20 cellular contexts compared by ENCODE assay signal in the genomic region with DNA sequence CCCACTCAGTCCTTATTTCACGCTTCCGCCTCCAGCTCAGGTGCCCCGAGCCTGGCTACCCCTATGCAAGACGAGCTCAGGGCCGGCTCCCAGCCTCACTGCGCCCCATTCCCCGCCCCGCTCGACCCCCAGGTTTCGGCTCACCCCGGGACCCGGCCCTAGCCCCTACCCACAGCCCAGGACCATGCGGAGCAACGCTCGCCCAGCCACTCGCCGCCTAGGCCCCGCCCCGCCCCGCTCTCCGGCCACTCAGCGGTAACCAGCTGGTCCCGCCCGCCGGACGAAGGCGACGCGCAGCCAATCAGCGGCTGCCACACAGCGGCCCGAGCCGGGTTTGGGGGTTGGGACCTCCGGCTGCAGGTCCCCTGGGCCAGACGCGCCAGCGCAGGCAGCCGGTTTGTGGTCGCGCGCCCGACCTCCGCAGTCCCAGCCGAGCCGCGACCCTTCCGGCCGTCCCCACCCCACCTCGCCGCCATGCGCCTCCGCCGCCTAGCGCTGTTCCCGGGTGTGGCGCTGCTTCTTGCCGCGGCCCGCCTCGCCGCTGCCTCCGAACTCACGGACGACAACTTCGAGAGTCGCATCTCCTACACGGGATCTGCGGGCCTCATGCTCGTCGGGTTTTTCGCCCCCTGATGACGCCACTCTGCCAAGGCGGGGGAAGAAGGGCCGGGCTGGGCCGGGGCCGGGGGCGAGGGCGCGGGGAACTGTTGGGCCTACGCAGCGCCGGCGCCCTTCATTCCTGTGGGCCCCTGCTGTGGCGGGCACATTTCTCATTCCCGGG. TPM values are rescaled to one million over a fixed set of nuclear protein-coding genes. Genes with fewer than 3 reads are reported as not detected.
A peak's percentile ranks its signal among the peaks of the same experiment; 100 is the strongest.
DNase-seq lines count a peak whose midpoint lies in the region; ATAC-seq and TF ChIP-seq lines count a peak whose summit lies in the region.
"Had no signal": no experiment of that assay in that cellular context is flagged by ENCODE, and none has a peak within 500 bp of the region (broad histone marks: within the 10 kb centered on the region; RNA-seq: fewer than 3 reads in every experiment).

CATSPER2 (minus strand) TSS at position 196 of the 781 bp plus-strand sequence. CDS start 783 bp downstream, outside the sequence.

- no peak within 1 kb of the TSS for H2BK5ac ChIP-seq in H9 (ENCODE audit: insufficient read length, low read length)

- H3K27ac Mint-ChIP-seq in CD4-positive, alpha-beta T cell = no peak within 1 kb of the TSS
- H3K27ac Mint-ChIP-seq in H9 (no peak within 1 kb of the TSS), endodermal cell (no peak within 1 kb of the TSS), progenitor cell of endocrine pancreas (no peak within 1 kb of the TSS)
- H3K27ac Mint-ChIP-seq: CD4-positive, alpha-beta memory T cell had no signal

- no peak within 1 kb of the TSS for H2BK120ac ChIP-seq in H9 (ENCODE audit: low read depth, low read length, poor library complexity, severe bottlenecking)

- CTCF ChIA-PET in CD4-positive, alpha-beta T cell (lab: Charles Lee) = no interaction called here

- peaks cover 16% of the 10 kb centered on the region for H3K36me3 Mint-ChIP-seq in CD4-positive, alpha-beta T cell (ENCODE audit: low read depth)
- peaks cover 19 to 31% (median 28%) of the 10 kb centered on the region in 3 experiments for H3K36me3 Mint-ChIP-seq in H9 (ENCODE audit: insufficient read depth in 1 of 3, low read depth in 3 of 3)
- peaks cover 17% of the 10 kb centered on the region for H3K36me3 Mint-ChIP-seq in endodermal cell (ENCODE audit: low read depth)
- H3K36me3 Mint-ChIP-seq in progenitor cell of endocrine pancreas (ENCODE audit: insufficient read depth) = peaks cover 17% of the 10 kb centered on the region

- H4K20me1 ChIP-seq in H9 (ENCODE audit: control insufficient read depth, insufficient read depth, insufficient read length) = no peaks in the 10 kb centered on the region

- H3T11ph ChIP-seq in H9 (ENCODE audit: low read length) = no peak within 1 kb of the TSS

- DNase-seq in CD4-positive, alpha-beta T cell = no peak
- DNase-seq in H9 = peak; percentile 55
- DNase-seq in endodermal cell = peak; percentile 45
- no peak for DNase-seq in progenitor cell of endocrine pancreas (ENCODE audit: low spot score, unreplicated experiment)
- DNase-seq in UCSD-AML1 (lab: John Stamatoyannopoulos, UW; ENCODE audit: unreplicated experiment) = no peak
- DNase-seq: activated naive CD4-positive, alpha-beta T cell treated with Interleukin-2 at 50 U/mL for 16 hours; activated T-cell treated with anti-CD3 and anti-CD28 coated beads, Interleukin-2, amount 50 U/mL, for 1 hour; CD4-positive, alpha-beta memory T cell; central memory CD4-positive, alpha-beta T cell; effector CD4-positive, alpha-beta T cell; GOT3; NCI-H187 treated with DMSO at 0.1 percent for 48 hours; NCI-H345; PC-9; right lobe of liver had no signal

- H3K4me1 ChIP-seq in H9 (ENCODE audit: insufficient read depth, low read length) = no peaks in the 10 kb centered on the region
- H3K4me1 ChIP-seq in endodermal cell (ENCODE audit: control insufficient read depth, insufficient read depth, low read length) = no peaks in the 10 kb centered on the region
- H3K4me1 ChIP-seq: ascending aorta, left lung, right lobe of liver had no signal

- no peaks in the 10 kb centered on the region for H3K4me1 Mint-ChIP-seq in CD4-positive, alpha-beta T cell (ENCODE audit: low read depth)
- H3K4me1 Mint-ChIP-seq in H9 = no peaks in the 10 kb centered on the region
- no peaks in the 10 kb centered on the region for H3K4me1 Mint-ChIP-seq in endodermal cell
- H3K4me1 Mint-ChIP-seq in progenitor cell of endocrine pancreas (ENCODE audit: low read depth) = no peaks in the 10 kb centered on the region
- H3K4me1 Mint-ChIP-seq: CD4-positive, alpha-beta memory T cell had no signal

- WGBS in H9 (ENCODE audit: extremely low coverage, insufficient read length, low lambda C conversion rate) = no CpG with 5 or more reads among the region's 85 CpGs
- 95 to 98% methylated on average over 43 to 85 of the region's 85 CpGs for WGBS in endodermal cell (ENCODE audit: insufficient coverage in 1 of 2, insufficient read length in 1 of 2), 2 experiments

- H3K4me3 ChIP-seq in endodermal cell (ENCODE audit: low read length) = no peak within 1 kb of the TSS
- H3K4me3 ChIP-seq: ascending aorta, left lung, PC-9, right lobe of liver had no signal

- H3K9me3 ChIP-seq in CD4-positive, alpha-beta T cell (ENCODE audit: control insufficient read depth, low read length) = no peaks in the 10 kb centered on the region
- H3K9me3 ChIP-seq in H9 (ENCODE audit: control insufficient read depth, low read depth, low read length) = no peaks in the 10 kb centered on the region
- H3K9me3 ChIP-seq in endodermal cell (ENCODE audit: control insufficient read depth, low read length) = peaks cover 7% of the 10 kb centered on the region
- H3K9me3 ChIP-seq: ascending aorta, left lung, right lobe of liver had no signal

- H4K5ac ChIP-seq in H9 (ENCODE audit: insufficient read length, low read depth, low read length) = no peak within 1 kb of the TSS

- no peak within 1 kb of the TSS for H2AK5ac ChIP-seq in H9 (ENCODE audit: insufficient read length, low read length)

- no peak within 1 kb of the TSS for H3K4ac ChIP-seq in H9 (ENCODE audit: low read depth, low read length)

- H2BK20ac ChIP-seq in H9 (ENCODE audit: low read depth, low read length, poor library complexity, severe bottlenecking) = no peak within 1 kb of the TSS

- no peak within 1 kb of the TSS for H3K4me3 Mint-ChIP-seq in CD4-positive, alpha-beta T cell
- H3K4me3 Mint-ChIP-seq in H9 (no peak within 1 kb of the TSS; a peak in 2 of 5 replicates), endodermal cell (no peak within 1 kb of the TSS), progenitor cell of endocrine pancreas (ENCODE audit: low read depth) (no peak within 1 kb of the TSS)
- H3K4me3 Mint-ChIP-seq: CD4-positive, alpha-beta memory T cell had no signal

- no peaks in the 10 kb centered on the region for H3K79me2 ChIP-seq in H9 (ENCODE audit: insufficient read depth, low read length)

- peak; percentile 55 for ATAC-seq in CD4-positive, alpha-beta T cell (ENCODE audit: poor library complexity)
- ATAC-seq in HG02840 (IDR thresholded peaks at IDR 0.05; ENCODE audit: low FRiP score, unreplicated experiment) = no peak
- no peak for ATAC-seq in HG03571 (IDR thresholded peaks at IDR 0.05; ENCODE audit: unreplicated experiment)
- ATAC-seq: left lung had no signal

- no peak within 1 kb of the TSS for H3K4me2 ChIP-seq in H9 (ENCODE audit: insufficient read depth, insufficient read length, low read length)
- H3K4me2 ChIP-seq: KMS-11, PC-9 had no signal

- H3K14ac ChIP-seq in H9 (ENCODE audit: insufficient read depth, low read length) = no peak within 1 kb of the TSS

- H3K9me3 Mint-ChIP-seq in CD4-positive, alpha-beta T cell = no peaks in the 10 kb centered on the region
- H3K9me3 Mint-ChIP-seq in H9 (peaks cover 13 to 14% of the 10 kb centered on the region in 2 experiments), endodermal cell (peaks cover 16% of the 10 kb centered on the region), progenitor cell of endocrine pancreas (ENCODE audit: low read depth) (peaks cover 9% of the 10 kb centered on the region)

- H4K91ac ChIP-seq in H9 (ENCODE audit: insufficient read length, low read depth, low read length) = no peak within 1 kb of the TSS

- no peak within 1 kb of the TSS for H3K18ac ChIP-seq in H9 (ENCODE audit: insufficient read length, low read depth, low read length)

- no peak within 1 kb of the TSS for H2BK15ac ChIP-seq in H9 (ENCODE audit: low read depth, low read length)

- H3K27me3 Mint-ChIP-seq in CD4-positive, alpha-beta T cell = peaks cover 13% of the 10 kb centered on the region
- H3K27me3 Mint-ChIP-seq in H9 (ENCODE audit: low read depth) = no peaks in the 10 kb centered on the region
- peaks cover 8% of the 10 kb centered on the region for H3K27me3 Mint-ChIP-seq in endodermal cell (ENCODE audit: insufficient read depth)
- no peaks in the 10 kb centered on the region for H3K27me3 Mint-ChIP-seq in progenitor cell of endocrine pancreas

- no peak within 1 kb of the TSS for H3K23ac ChIP-seq in H9 (ENCODE audit: insufficient read length, low read depth, low read length)

- POLR2A ChIA-PET in CD4-positive, alpha-beta T cell (lab: Charles Lee) = no interaction called here

- H2AFZ ChIP-seq in H9 (ENCODE audit: low read length) = no peak within 1 kb of the TSS
- H2AFZ ChIP-seq: PC-9 had no signal

- H3K56ac ChIP-seq in H9 (ENCODE audit: insufficient read length, low read depth, low read length) = no peak within 1 kb of the TSS

- H3K9ac ChIP-seq in H9 (ENCODE audit: extremely low read depth, insufficient read length, low read length) = no peak within 1 kb of the TSS
- no peak within 1 kb of the TSS for H3K9ac ChIP-seq in endodermal cell (ENCODE audit: extremely low read depth, low read length, poor library complexity, severe bottlenecking)
- H3K9ac ChIP-seq: KMS-11 had no signal

- intact Hi-C loops in CD4-positive, alpha-beta T cell (cut with DNase I, micrococcal nuclease) = no loop called here

- no peak within 1 kb of the TSS for H4K8ac ChIP-seq in H9 (replicated peaks; ENCODE audit: insufficient read length, low read depth, low read length)

- no peak within 1 kb of the TSS for H3K27ac ChIP-seq in CD4-positive, alpha-beta T cell (ENCODE audit: low read depth, low read length)
- H3K27ac ChIP-seq in H9 (ENCODE audit: insufficient read length, low read depth, low read length) (no peak within 1 kb of the TSS), endodermal cell (ENCODE audit: low read depth, low read length) (no peak within 1 kb of the TSS)
- H3K27ac ChIP-seq: ascending aorta, KMS-11, left lung, PC-9, right lobe of liver had no signal

- H3K79me1 ChIP-seq in H9 (ENCODE audit: insufficient read depth, low read depth, low read length, poor library complexity, severe bottlenecking) = no peaks in the 10 kb centered on the region

- no peaks in the 10 kb centered on the region for H3K36me3 ChIP-seq in endodermal cell (ENCODE audit: control insufficient read depth, insufficient read depth, low read length)
- H3K36me3 ChIP-seq: right lobe of liver had no signal

- TF ChIP-seq CTCF in CD4-positive, alpha-beta T cell (IDR thresholded peaks at IDR 0.05) = no peak
- no peak for TF ChIP-seq CTCF in H9 (conservative IDR thresholded peaks at IDR 0.05)
- TF ChIP-seq CTCF in endodermal cell (conservative IDR thresholded peaks at IDR 0.05) = no peak
- no peak for TF ChIP-seq CTCF in progenitor cell of endocrine pancreas (IDR thresholded peaks at IDR 0.05; ENCODE audit: unreplicated experiment)

- no peak within 1 kb of the TSS for H2BK12ac ChIP-seq in H9 (ENCODE audit: insufficient read length, low read depth, low read length)

- H3K23me2 ChIP-seq in H9 (ENCODE audit: insufficient read length, low read depth, low read length, poor library complexity, severe bottlenecking) = no peaks in the 10 kb centered on the region

- no peaks in the 10 kb centered on the region for H3K27me3 ChIP-seq in CD4-positive, alpha-beta T cell (ENCODE audit: control insufficient read depth, insufficient read depth, low read length)
- H3K27me3 ChIP-seq in H9 (ENCODE audit: insufficient read depth, low read length) (no peaks in the 10 kb centered on the region), endodermal cell (ENCODE audit: control insufficient read depth, insufficient read depth, low read length, poor library complexity, severe bottlenecking) (no peaks in the 10 kb centered on the region)
- H3K27me3 ChIP-seq: ascending aorta, left lung, right lobe of liver had no signal

RNA-seq across cellular contexts. Expression of gene CATSPER2, which starts in this region (rescaled TPM):
- 1 to 10 TPM; 3.0 to 4.1 TPM for total RNA-seq in CD4-positive, alpha-beta T cell
- total RNA-seq in H9 (2021) = 1.6 and 4.6 TPM in 2 replicates
- 1 to 10 TPM; 1.2 to 1.5 TPM for total RNA-seq in endodermal cell
- polyA plus RNA-seq in endodermal cell (2013, experiment 1 of 2) = 3.6 TPM
- 2.0 TPM for polyA plus RNA-seq in endodermal cell (2013, experiment 2 of 2)
- 7.7 and 10.7 TPM in 2 replicates for total RNA-seq in progenitor cell of endocrine pancreas

Comparison
In these comparisons a context has a peak if more than half of its experiments do, and no peak if none do; other contexts are left out.
1. DNase-seq: peak in H9 (single experiment) and endodermal cell (single experiment); none in CD4-positive, alpha-beta T cell (0 of 10), progenitor cell of endocrine pancreas (single experiment) and UCSD-AML1 (single experiment).